ENCODE assay signal across 9 cellular contexts in the genomic region with DNA sequence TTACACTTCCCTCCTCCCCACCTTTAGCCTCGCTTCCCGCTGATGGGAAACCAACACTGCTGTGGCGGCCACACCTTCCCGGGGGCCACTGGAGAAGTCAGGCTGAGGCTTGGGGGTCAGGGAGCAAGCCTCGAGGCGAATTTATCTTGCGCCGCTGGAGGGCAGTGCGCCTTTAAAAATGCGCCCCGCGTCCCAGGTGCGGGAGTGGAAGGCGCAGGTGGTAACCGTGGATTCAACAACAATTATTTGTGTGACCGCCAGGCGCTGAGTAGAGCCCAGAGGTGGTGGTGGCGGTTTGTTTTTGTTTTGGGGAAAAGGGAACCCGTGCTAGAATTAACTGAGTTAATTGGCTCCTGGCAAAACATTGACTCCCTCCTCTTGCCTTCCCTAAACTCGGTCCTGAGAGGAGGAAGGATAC. TPM values are rescaled to one million over a fixed set of nuclear protein-coding genes. Genes with fewer than 3 reads are reported as not detected.
DNase-seq lines count a peak whose midpoint lies in the region; ATAC-seq and TF ChIP-seq lines count a peak whose summit lies in the region.
"Had no signal": no experiment of that assay in that cellular context is flagged by ENCODE, and none has a peak within 500 bp of the region (broad histone marks: within the 10 kb centered on the region; RNA-seq: fewer than 3 reads in every experiment).

No MANE protein-coding gene starts in this region.

- H3K4me3 ChIP-seq in WI38 (ENCODE audit: low read depth, low read length): no peak overlapping the region
- H3K4me3 ChIP-seq in kidney epithelial cell (ENCODE audit: low read depth, low read length): no peak overlapping the region

- no peaks in the 10 kb centered on the region for H3K36me3 ChIP-seq in kidney epithelial cell (ENCODE audit: control insufficient read depth, insufficient read depth, low read length)

- peak; percentile 82 for TF ChIP-seq CTCF in GM13977 (IDR thresholded peaks at IDR 0.05; ENCODE audit: extremely low read depth, insufficient read depth, missing control alignments)
- peak; percentile 26; the same call in 1 of the 2 replicates for TF ChIP-seq CTCF in WI38 (IDR thresholded peaks at IDR 0.05; ENCODE audit: low read depth, low read length)
- peak; percentile 65 for TF ChIP-seq CTCF in kidney epithelial cell (IDR thresholded peaks at IDR 0.05; ENCODE audit: insufficient read depth, low read length, poor library complexity, severe bottlenecking)

- DNase-seq in GM13977 (ENCODE audit: low spot score): peak; percentile 77
- peak; percentile 54 for DNase-seq in NCI-H1092 treated with DMSO at 0.1 percent for 48 hours (lab: John Stamatoyannopoulos, UW)
- peak; percentile 84 to 89 for DNase-seq in T47D (ENCODE audit: low read depth in 1 of 2, low spot score in 1 of 2)
- DNase-seq in kidney epithelial cell (ENCODE audit: low read depth): no peak
- DNase-seq in stimulated activated CD4-positive, alpha-beta T cell treated with anti-CD3 and anti-CD28 coated beads, TNF-alpha, amount 100 ng/mL, for 4 hours (ENCODE audit: low read depth in 3 of 3): peak; percentile 38 to 53 (median 53)

- in situ Hi-C loops in GM13977 (cut with MboI; ENCODE audit: low pct_unique_long_range_greater_than_20kb, low sequenced_read_pairs, unreplicated experiment): no loop called here
- in situ Hi-C loops in T47D (cut with HindIII; ENCODE audit: low pct_unique_long_range_greater_than_20kb, low sequenced_read_pairs): no loop called here

- H3K27me3 ChIP-seq in kidney epithelial cell (ENCODE audit: control insufficient read depth, insufficient read depth, low read length): peaks cover 23% of the 10 kb centered on the region

- ATAC-seq in HG02610 (IDR thresholded peaks at IDR 0.05; ENCODE audit: unreplicated experiment): no peak
- ATAC-seq in HG03565 (IDR thresholded peaks at IDR 0.05; ENCODE audit: unreplicated experiment): no peak

RNA-seq across cellular contexts. Expression of gene CFAP77, which starts 1.1 kb away (rescaled TPM):
- 0.48 and 0.58 TPM in 2 replicates for total RNA-seq in kidney epithelial cell
- total RNA-seq: glomerular endothelial cell had no signal

RNA-seq across cellular contexts. Expression of gene TTF1, which starts 4.5 kb away (rescaled TPM):
- total RNA-seq in kidney epithelial cell: 11.5 and 13.8 TPM in 2 replicates

RNA-seq across cellular contexts. Expression of gene SETX, which starts 56.3 kb away (rescaled TPM):
- total RNA-seq in kidney epithelial cell: 44.2 and 46.0 TPM in 2 replicates

Comparison
In these comparisons a context has a peak if more than half of its experiments do, and no peak if none do; other contexts are left out.
1. CTCF ChIP-seq: peak in every context shown above with its lines; median percentile 82 in GM13977; 65 in kidney epithelial cell; 26 in WI38.